Comparison of ENCODE assay signal across 11 cellular contexts in the genomic region with DNA sequence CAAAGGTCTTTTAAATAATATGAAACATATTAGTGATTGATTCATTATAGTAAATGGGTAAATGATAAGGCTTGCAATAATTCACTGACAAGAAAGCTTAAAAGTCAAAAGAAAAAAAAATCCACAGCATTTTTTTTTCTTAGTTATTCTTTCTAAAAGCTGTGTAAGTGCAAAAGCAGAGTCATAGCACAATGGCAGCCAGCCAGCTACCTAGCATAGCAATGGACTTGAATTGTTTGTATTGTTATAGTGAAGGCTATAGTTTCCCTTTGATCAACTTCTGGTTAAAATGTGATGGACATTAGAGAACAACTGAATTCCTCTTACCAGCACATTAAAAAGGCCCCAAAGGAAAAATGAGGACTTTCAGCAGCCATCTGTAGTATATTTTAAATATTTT.
DNase-seq lines count a peak whose midpoint lies in the region; ATAC-seq, FAIRE-seq and TF ChIP-seq lines count a peak whose summit lies in the region.
"Had no signal": no experiment of that assay in that cellular context is flagged by ENCODE, and none has a peak within 500 bp of the region (broad histone marks: within the 10 kb centered on the region; RNA-seq: fewer than 3 reads in every experiment).

No MANE protein-coding gene starts in this region.

- H3K9me2 ChIP-seq in SK-N-SH = no peaks in the 10 kb centered on the region

- no peak for TF ChIP-seq POLR2A in testis (IDR thresholded peaks at IDR 0.05)

- no peaks in the 10 kb centered on the region for H4K20me1 ChIP-seq in SK-N-SH (ENCODE audit: insufficient read depth)
- H4K20me1 ChIP-seq in astrocyte (ENCODE audit: insufficient read depth, low read length) = no peaks in the 10 kb centered on the region
- H4K20me1 ChIP-seq: BLaER1 had no signal

- CTCF ChIA-PET in SK-N-SH (lab: Yijun Ruan, JAX) = no interaction called here

- peaks cover 20% of the 10 kb centered on the region for H3K4me1 Mint-ChIP-seq in astrocyte (ENCODE audit: low read depth, unreplicated experiment)

- H3K79me2 ChIP-seq in SK-N-SH (ENCODE audit: insufficient read depth) = no peaks in the 10 kb centered on the region
- no peaks in the 10 kb centered on the region for H3K79me2 ChIP-seq in astrocyte (ENCODE audit: insufficient read depth, low read length)

- peak; percentile 66 for ATAC-seq in SK-N-SH treated with all-trans-retinoic acid at 6 μM for 48 hours
- no peak for ATAC-seq in left cardiac atrium
- no peak for ATAC-seq in GM21576 (IDR thresholded peaks at IDR 0.05; ENCODE audit: unreplicated experiment)
- no peak for ATAC-seq in GM21447 (IDR thresholded peaks at IDR 0.05; ENCODE audit: unreplicated experiment)
- ATAC-seq: GM12878 had no signal

- no peaks in the 10 kb centered on the region for H3K27me3 Mint-ChIP-seq in astrocyte (ENCODE audit: low read depth, unreplicated experiment)

- no peak for TF ChIP-seq RAD21 in SK-N-SH (IDR thresholded peaks at IDR 0.05; ENCODE audit: low read length)

- H3K27me3 ChIP-seq in SK-N-SH (ENCODE audit: insufficient read depth) (no peaks in the 10 kb centered on the region), astrocyte (ENCODE audit: insufficient read depth, low read length) (no peaks in the 10 kb centered on the region), testis (no peaks in the 10 kb centered on the region)
- H3K27me3 ChIP-seq: BLaER1 had no signal

- TF ChIP-seq CTCF in SK-N-SH (IDR thresholded peaks at IDR 0.05) (no peak), astrocyte (IDR thresholded peaks at IDR 0.05; ENCODE audit: insufficient read depth, low read depth, low read length) (no peak), testis (IDR thresholded peaks at IDR 0.05) (no peak)

- H3K9ac ChIP-seq in SK-N-SH (no peak overlapping the region), astrocyte (ENCODE audit: low read length) (no peak overlapping the region)
- H3K9ac ChIP-seq: BLaER1 had no signal

- no peak for FAIRE-seq in astrocyte (lab: Jason Lieb, UNC)
- FAIRE-seq: GM12878, TTC549 had no signal

- H3K36me3 Mint-ChIP-seq in astrocyte (ENCODE audit: low read depth, unreplicated experiment) = peaks cover 2% of the 10 kb centered on the region

- H3K4me3 ChIP-seq in SK-N-SH (ENCODE audit: low read depth in 2 of 2, low read length in 1 of 2) = no peak overlapping the region
- no peak overlapping the region for H3K4me3 ChIP-seq in astrocyte (ENCODE audit: insufficient read depth, low read depth, low read length)
- H3K4me3 ChIP-seq in testis = no peak overlapping the region
- H3K4me3 ChIP-seq: BLaER1, GM12878 had no signal

- H2AFZ ChIP-seq in SK-N-SH (ENCODE audit: low read depth) = no peak overlapping the region
- no peak overlapping the region for H2AFZ ChIP-seq in astrocyte (ENCODE audit: low read depth, low read length)

- DNase-seq in SK-N-SH (no peak), astrocyte (ENCODE audit: low read depth) (peak; percentile 81), left cardiac atrium (peak; percentile 32), testis (peak; percentile 28), KBM-7 (no peak)

- peaks cover 2% of the 10 kb centered on the region for H3K9me3 Mint-ChIP-seq in astrocyte (ENCODE audit: unreplicated experiment)

- in situ Hi-C loops in KBM-7 (cut with MboI; ENCODE audit: low pct_unique_long_range_greater_than_20kb, low sequenced_read_pairs) = no loop called here

- peaks cover 3 to 11% of the 10 kb centered on the region in 2 experiments; a peak in 3 of 4 replicates for H3K4me1 ChIP-seq in SK-N-SH (ENCODE audit: control insufficient read depth in 1 of 2, insufficient read depth in 2 of 2, low read depth in 1 of 2, low read length in 1 of 2)
- H3K4me1 ChIP-seq in astrocyte (ENCODE audit: insufficient read depth, low read length) = peaks cover 3% of the 10 kb centered on the region
- H3K4me1 ChIP-seq in testis = no peaks in the 10 kb centered on the region
- H3K4me1 ChIP-seq: BLaER1 had no signal

- peak overlapping the region; percentile 60 for H3K27ac Mint-ChIP-seq in astrocyte (ENCODE audit: unreplicated experiment)

- POLR2A ChIA-PET in SK-N-SH (lab: Yijun Ruan, JAX) = no interaction called here

- H3K36me3 ChIP-seq in SK-N-SH (replicated peaks in 1 of 2; ENCODE audit: control insufficient read depth in 1 of 2, insufficient read depth in 2 of 2, low read length in 1 of 2) (peaks cover 4 to 14% of the 10 kb centered on the region in 2 experiments), astrocyte (ENCODE audit: insufficient read depth, low read length) (peaks cover 3% of the 10 kb centered on the region), testis (ENCODE audit: low read depth, missing control alignments) (no peaks in the 10 kb centered on the region)
- H3K36me3 ChIP-seq: BLaER1 had no signal

- H3K27ac ChIP-seq in SK-N-SH (ENCODE audit: low read depth in 2 of 2, low read length in 1 of 2) = peak overlapping the region in 1 of 2 experiments; percentile 22; a peak in 2 of 4 replicates
- no peak overlapping the region for H3K27ac ChIP-seq in astrocyte (ENCODE audit: low read depth, low read length)
- H3K27ac ChIP-seq in testis = no peak overlapping the region
- H3K27ac ChIP-seq: BLaER1 had no signal

- H3K9me3 ChIP-seq in SK-N-SH (no peaks in the 10 kb centered on the region), astrocyte (ENCODE audit: insufficient read depth, low read depth, low read length) (no peaks in the 10 kb centered on the region), testis (no peaks in the 10 kb centered on the region)
- H3K9me3 ChIP-seq: BLaER1 had no signal

- intact Hi-C loops in left cardiac atrium (cut with DNase I) (no loop called here), testis (cut with DNase I; ENCODE audit: low total_unique reads) (no loop called here)

- H3K4me3 Mint-ChIP-seq in astrocyte (ENCODE audit: unreplicated experiment) = no peak overlapping the region

- H3F3A ChIP-seq in SK-N-SH (replicated peaks; ENCODE audit: insufficient read depth) = peaks cover 5% of the 10 kb centered on the region

- TF ChIP-seq EP300 in SK-N-SH (IDR thresholded peaks at IDR 0.05; ENCODE audit: borderline replicate concordance in 1 of 2, low read depth in 1 of 2, low read length in 1 of 2) = no peak

- H3K4me2 ChIP-seq in SK-N-SH (no peak overlapping the region), astrocyte (ENCODE audit: low read length) (no peak overlapping the region)
- H3K4me2 ChIP-seq: BLaER1 had no signal

TF ChIP-seq in SK-N-SH treated with all-trans-retinoic acid at 6 μM for 48 hours, 23 proteins besides CTCF, POLR2A, EP300 and RAD21 (continues in another document):
- TF ChIP-seq, protein P1, sequence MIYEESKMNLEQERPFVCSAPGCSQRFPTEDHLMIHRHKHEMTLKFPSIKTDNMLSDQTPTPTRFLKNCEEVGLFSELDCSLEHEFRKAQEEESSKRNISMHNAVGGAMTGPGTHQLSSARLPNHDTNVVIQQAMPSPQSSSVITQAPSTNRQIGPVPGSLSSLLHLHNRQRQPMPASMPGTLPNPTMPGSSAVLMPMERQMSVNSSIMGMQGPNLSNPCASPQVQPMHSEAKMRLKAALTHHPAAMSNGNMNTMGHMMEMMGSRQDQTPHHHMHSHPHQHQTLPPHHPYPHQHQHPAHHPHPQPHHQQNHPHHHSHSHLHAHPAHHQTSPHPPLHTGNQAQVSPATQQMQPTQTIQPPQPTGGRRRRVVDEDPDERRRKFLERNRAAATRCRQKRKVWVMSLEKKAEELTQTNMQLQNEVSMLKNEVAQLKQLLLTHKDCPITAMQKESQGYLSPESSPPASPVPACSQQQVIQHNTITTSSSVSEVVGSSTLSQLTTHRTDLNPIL (CRISPR knock-in tag; IDR thresholded peaks at IDR 0.05; ENCODE audit: low read depth) = no peak
- TF ChIP-seq, protein P2, sequence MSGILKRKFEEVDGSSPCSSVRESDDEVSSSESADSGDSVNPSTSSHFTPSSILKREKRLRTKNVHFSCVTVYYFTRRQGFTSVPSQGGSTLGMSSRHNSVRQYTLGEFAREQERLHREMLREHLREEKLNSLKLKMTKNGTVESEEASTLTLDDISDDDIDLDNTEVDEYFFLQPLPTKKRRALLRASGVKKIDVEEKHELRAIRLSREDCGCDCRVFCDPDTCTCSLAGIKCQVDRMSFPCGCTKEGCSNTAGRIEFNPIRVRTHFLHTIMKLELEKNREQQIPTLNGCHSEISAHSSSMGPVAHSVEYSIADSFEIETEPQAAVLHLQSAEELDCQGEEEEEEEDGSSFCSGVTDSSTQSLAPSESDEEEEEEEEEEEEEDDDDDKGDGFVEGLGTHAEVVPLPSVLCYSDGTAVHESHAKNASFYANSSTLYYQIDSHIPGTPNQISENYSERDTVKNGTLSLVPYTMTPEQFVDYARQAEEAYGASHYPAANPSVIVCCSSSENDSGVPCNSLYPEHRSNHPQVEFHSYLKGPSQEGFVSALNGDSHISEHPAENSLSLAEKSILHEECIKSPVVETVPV (CRISPR knock-in tag; IDR thresholded peaks at IDR 0.05) = no peak
- TF ChIP-seq ZNF8 (CRISPR knock-in tag; IDR thresholded peaks at IDR 0.05) (no peak), ZNF565 (CRISPR knock-in tag; conservative IDR thresholded peaks at IDR 0.05; ENCODE audit: low read depth) (no peak), ZNF70 (CRISPR knock-in tag; IDR thresholded peaks at IDR 0.05) (no peak)

TF ChIP-seq in SK-N-SH, 30 proteins besides CTCF, POLR2A, EP300 and RAD21:
- no peak for TF ChIP-seq NRF1 (IDR thresholded peaks at IDR 0.05; ENCODE audit: low read depth, low read length)
- no peak for TF ChIP-seq FOXJ3 (CRISPR knock-in tag; IDR thresholded peaks at IDR 0.05)
- TF ChIP-seq, protein P3, sequence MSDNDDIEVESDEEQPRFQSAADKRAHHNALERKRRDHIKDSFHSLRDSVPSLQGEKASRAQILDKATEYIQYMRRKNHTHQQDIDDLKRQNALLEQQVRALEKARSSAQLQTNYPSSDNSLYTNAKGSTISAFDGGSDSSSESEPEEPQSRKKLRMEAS (IDR thresholded peaks at IDR 0.05; ENCODE audit: low read depth) = no peak
- no peak for TF ChIP-seq ELF1 (IDR thresholded peaks at IDR 0.05)
- no peak for TF ChIP-seq TCF12 (IDR thresholded peaks at IDR 0.05)
- no peak for TF ChIP-seq JUND (IDR thresholded peaks at IDR 0.05)

Comparison
In these comparisons a context has a peak if more than half of its experiments do, and no peak if none do; other contexts are left out.
1. DNase-seq: peak in astrocyte (single experiment), left cardiac atrium (single experiment) and testis (single experiment); none in SK-N-SH (single experiment) and KBM-7 (single experiment).